In genomic region chr1:54404939-54405880, GRCh38 we compare ENCODE assay signal across 8 cellular contexts. TPM values are rescaled to one million over a fixed set of nuclear protein-coding genes. Genes with fewer than 3 reads are reported as not detected.
DNase-seq lines count a peak whose midpoint lies in the region; ATAC-seq and TF ChIP-seq lines count a peak whose summit lies in the region.

No MANE protein-coding gene starts in this region.

- H3K79me2 ChIP-seq in H9 (ENCODE audit: insufficient read depth, low read length) = peaks cover 29% of the 10 kb centered on the region; the same call in 1 of the 2 replicates

- H2BK5ac ChIP-seq in H9 (ENCODE audit: insufficient read length, low read length) = no peak overlapping the region

- H3K9me3 ChIP-seq in BLaER1 (no peaks in the 10 kb centered on the region), H9 (ENCODE audit: control insufficient read depth, low read depth, low read length) (no peaks in the 10 kb centered on the region), neutrophil (no peaks in the 10 kb centered on the region)

- H3K79me1 ChIP-seq in H9 (ENCODE audit: insufficient read depth, low read depth, low read length, poor library complexity, severe bottlenecking) = peaks cover 13% of the 10 kb centered on the region

- H4K91ac ChIP-seq in H9 (ENCODE audit: insufficient read length, low read depth, low read length) = no peak overlapping the region

- H3K23ac ChIP-seq in H9 (ENCODE audit: insufficient read length, low read depth, low read length) = no peak overlapping the region

- peaks cover 14% of the 10 kb centered on the region for H3K23me2 ChIP-seq in H9 (ENCODE audit: insufficient read length, low read depth, low read length, poor library complexity, severe bottlenecking)

- H3K27me3 ChIP-seq in BLaER1 (no peaks in the 10 kb centered on the region), H9 (ENCODE audit: insufficient read depth, low read length) (no peaks in the 10 kb centered on the region), neutrophil (peaks cover 24% of the 10 kb centered on the region)

- intact Hi-C loops in activated B cell treated with CpG ODN at 0.5 μM for 24 hours (cut with micrococcal nuclease) = loop anchor here (5.0 kb wide), 3 partner anchors 283 to 518 kb away; partner anchors contain the start of genes TTC4 and YIPF1

- peak overlapping the region; percentile 79 for H3K27ac ChIP-seq in BLaER1
- H3K27ac ChIP-seq in H9 (ENCODE audit: insufficient read length, low read depth, low read length) = no peak overlapping the region
- H3K27ac ChIP-seq in neutrophil = no peak overlapping the region

- no peak overlapping the region for H3K4ac ChIP-seq in H9 (ENCODE audit: low read depth, low read length)

- peak overlapping the region; percentile 89 for H3K14ac ChIP-seq in H9 (ENCODE audit: insufficient read depth, low read length)

- POLR2A ChIA-PET in activated B cell treated with CpG ODN at 0.5 μM for 24 hours (lab: Charles Lee) = interaction anchor here (2.5 to 3.4 kb wide), 2 partner anchors 205 to 352 kb away, joined by 26 to 44 read pairs; partner anchors contain the start of genes CYB5RL, MRPL37, TCEANC2 and TMEM59

- H2AK5ac ChIP-seq in H9 (ENCODE audit: insufficient read length, low read length) = no peak overlapping the region

- H3K36me3 ChIP-seq in BLaER1 = peaks cover 33% of the 10 kb centered on the region
- no peaks in the 10 kb centered on the region for H3K36me3 ChIP-seq in neutrophil

- DNase-seq in H9 (no peak), activated B cell treated with CpG ODN at 0.5 μM for 24 hours (peak; percentile 28), fibroblast of the aortic adventitia (ENCODE audit: low read depth) (no peak), omental fat pad (ENCODE audit: low spot score) (no peak), NCI-H510A treated with DMSO at 0.1 percent for 48 hours (lab: John Stamatoyannopoulos, UW) (no peak)

- H3K9me3 Mint-ChIP-seq in H9 (no peaks in the 10 kb centered on the region), activated B cell treated with CpG ODN at 0.5 μM for 24 hours (no peaks in the 10 kb centered on the region)

- peaks cover 63 to 68% of the 10 kb centered on the region in 2 experiments for H3K4me1 Mint-ChIP-seq in H9
- peaks cover 49% of the 10 kb centered on the region for H3K4me1 Mint-ChIP-seq in activated B cell treated with CpG ODN at 0.5 μM for 24 hours

- H2BK12ac ChIP-seq in H9 (ENCODE audit: insufficient read length, low read depth, low read length) = no peak overlapping the region

- H3K4me1 ChIP-seq in BLaER1 = peaks cover 67% of the 10 kb centered on the region
- peaks cover 9% of the 10 kb centered on the region; the same call in 1 of the 2 replicates for H3K4me1 ChIP-seq in H9 (ENCODE audit: insufficient read depth, low read length)
- H3K4me1 ChIP-seq in neutrophil (ENCODE audit: control insufficient read depth in 1 of 2, insufficient read depth in 1 of 2, low read depth in 1 of 2, low read length in 1 of 2) = peaks cover 29 to 36% of the 10 kb centered on the region in 2 experiments

- H3K4me3 ChIP-seq in BLaER1 = peak overlapping the region; percentile 86
- peak overlapping the region; percentile 73 for H3K4me3 ChIP-seq in fibroblast of the aortic adventitia (ENCODE audit: low read depth, low read length)
- H3K4me3 ChIP-seq in neutrophil (ENCODE audit: low read depth in 1 of 2, low read length in 1 of 2) = peak overlapping the region; percentile 56 to 74

- H4K5ac ChIP-seq in H9 (ENCODE audit: insufficient read length, low read depth, low read length) = no peak overlapping the region

- H3K36me3 Mint-ChIP-seq in H9 (ENCODE audit: insufficient read depth in 1 of 3, low read depth in 3 of 3) (peaks cover 39 to 43% (median 41%) of the 10 kb centered on the region in 3 experiments), activated B cell treated with CpG ODN at 0.5 μM for 24 hours (ENCODE audit: low read depth) (peaks cover 22% of the 10 kb centered on the region)

- H2AFZ ChIP-seq in H9 (ENCODE audit: low read length) = no peak overlapping the region

- H2BK20ac ChIP-seq in H9 (ENCODE audit: low read depth, low read length, poor library complexity, severe bottlenecking) = no peak overlapping the region

- H3K4me3 Mint-ChIP-seq in H9 = peak overlapping the region; percentile 85 to 89
- peak overlapping the region; percentile 78 for H3K4me3 Mint-ChIP-seq in activated B cell treated with CpG ODN at 0.5 μM for 24 hours

- no peak overlapping the region for H3K56ac ChIP-seq in H9 (ENCODE audit: insufficient read length, low read depth, low read length)

- H4K8ac ChIP-seq in H9 (replicated peaks; ENCODE audit: insufficient read length, low read depth, low read length) = no peak overlapping the region

- H3K9ac ChIP-seq in BLaER1 = peak overlapping the region; percentile 84
- H3K9ac ChIP-seq in H9 (ENCODE audit: extremely low read depth, insufficient read length, low read length) = peak overlapping the region; percentile 64

- no peak overlapping the region for H3K18ac ChIP-seq in H9 (ENCODE audit: insufficient read length, low read depth, low read length)

- H2BK15ac ChIP-seq in H9 (ENCODE audit: low read depth, low read length) = no peak overlapping the region

- H3K27ac Mint-ChIP-seq in H9 (peak overlapping the region in 1 of 3 experiments; percentile 86; a peak in 1 of 7 replicates), activated B cell treated with CpG ODN at 0.5 μM for 24 hours (no peak overlapping the region)

- TF ChIP-seq CTCF in H9 (conservative IDR thresholded peaks at IDR 0.05) = no peak
- TF ChIP-seq CTCF in activated B cell treated with CpG ODN at 0.5 μM for 24 hours (IDR thresholded peaks at IDR 0.05) = no peak
- no peak for TF ChIP-seq CTCF in fibroblast of the aortic adventitia (IDR thresholded peaks at IDR 0.05; ENCODE audit: insufficient read depth, low read length)
- TF ChIP-seq CTCF in neutrophil (IDR thresholded peaks at IDR 0.05) = no peak
- TF ChIP-seq CTCF in omental fat pad (IDR thresholded peaks at IDR 0.05) = no peak

- H3K27me3 Mint-ChIP-seq in H9 (ENCODE audit: low read depth) (no peaks in the 10 kb centered on the region), activated B cell treated with CpG ODN at 0.5 μM for 24 hours (no peaks in the 10 kb centered on the region)

- ATAC-seq in activated B cell treated with CpG ODN at 0.5 μM for 24 hours (ENCODE audit: low read depth) (no peak), omental fat pad (ENCODE audit: low FRiP score) (no peak), GM19397 (IDR thresholded peaks at IDR 0.05; ENCODE audit: unreplicated experiment) (no peak)

- CTCF ChIA-PET in activated B cell treated with CpG ODN at 0.5 μM for 24 hours (lab: Charles Lee) = interaction anchor here (2.5 kb wide), 1 partner anchor 84 kb away, joined by 37 read pairs; no protein-coding TSS in a partner anchor

- no peak overlapping the region for H3T11ph ChIP-seq in H9 (ENCODE audit: low read length)

- H3K4me2 ChIP-seq in BLaER1 = peak overlapping the region; percentile 99
- H3K4me2 ChIP-seq in H9 (ENCODE audit: insufficient read depth, insufficient read length, low read length) = peak overlapping the region; percentile 77

- no peak overlapping the region for H2BK120ac ChIP-seq in H9 (ENCODE audit: low read depth, low read length, poor library complexity, severe bottlenecking)

- H4K20me1 ChIP-seq in BLaER1 (peaks cover 52% of the 10 kb centered on the region), H9 (ENCODE audit: control insufficient read depth, insufficient read depth, insufficient read length) (peaks cover 5% of the 10 kb centered on the region)

- WGBS in H9 (ENCODE audit: extremely low coverage, insufficient read length, low lambda C conversion rate) = no CpG with 5 or more reads among the region's 91 CpGs

RNA-seq across cellular contexts. Expression of gene SSBP3, which starts 1.0 kb away (rescaled TPM):
- total RNA-seq in H9 (2021) (119 and 126 TPM in 2 replicates), activated B cell treated with CpG ODN at 0.5 μM for 24 hours (23.1 and 29.7 TPM in 2 replicates), fibroblast of the aortic adventitia (ENCODE audit: low replicate concordance) (7.7 and 11.7 TPM in 2 replicates), omental fat pad (10 to 100 TPM; 21.0 to 32.6 (median 22.9) TPM)
